Comparison of ENCODE assay signal across 12 cellular contexts in the genomic region with DNA sequence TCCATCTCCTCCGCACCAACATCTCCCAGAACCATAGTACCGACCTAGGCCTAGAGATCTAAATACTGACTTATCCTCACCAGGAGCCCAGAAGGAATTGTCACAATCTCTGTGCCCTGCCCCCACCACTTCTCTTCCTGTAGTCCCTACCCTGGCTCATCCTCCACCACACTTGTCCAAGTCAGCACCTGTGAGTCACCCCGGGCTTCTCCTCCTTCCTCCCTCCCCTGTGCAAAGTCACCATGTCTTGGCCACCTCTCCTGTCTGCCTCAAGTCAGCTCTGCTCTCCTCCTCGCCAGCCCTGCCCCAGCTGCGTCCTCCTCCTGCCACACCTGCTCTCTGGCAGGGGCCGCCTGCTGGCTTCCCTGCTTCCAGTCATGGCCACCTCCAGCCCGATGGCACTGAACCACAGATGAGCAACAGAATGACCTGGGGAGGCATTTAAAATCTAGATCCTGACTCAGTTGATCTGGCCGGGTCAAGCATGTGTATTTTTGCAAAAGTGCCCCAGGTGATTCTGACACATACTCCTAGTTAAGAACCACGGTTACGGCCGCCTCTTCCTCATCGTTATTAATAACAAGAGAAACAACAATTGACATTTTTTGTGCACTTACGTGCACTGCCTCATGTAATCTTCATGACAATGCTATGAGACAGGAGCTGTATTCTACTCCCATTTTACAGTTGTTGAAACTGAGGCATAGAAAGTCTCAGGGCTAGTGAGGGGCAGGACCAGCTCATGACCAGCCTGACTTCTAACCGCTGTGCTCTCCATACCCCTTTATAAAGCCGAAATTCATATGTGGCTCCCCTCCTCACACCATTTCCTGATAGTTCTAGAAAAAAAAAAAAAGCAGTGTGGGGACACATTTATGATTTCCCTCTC. TPM values are rescaled to one million over a fixed set of nuclear protein-coding genes. Genes with fewer than 3 reads are reported as not detected.
DNase-seq lines count a peak whose midpoint lies in the region; ATAC-seq, FAIRE-seq and TF ChIP-seq lines count a peak whose summit lies in the region.
"Had no signal": no experiment of that assay in that cellular context is flagged by ENCODE, and none has a peak within 500 bp of the region (broad histone marks: within the 10 kb centered on the region; RNA-seq: fewer than 3 reads in every experiment).

No MANE protein-coding gene starts in this region.

- POLR2A ChIA-PET in A549 (lab: Yijun Ruan, JAX) = no interaction called here

- DNase-seq in A549 (ENCODE audit: low read depth in 1 of 2, low spot score in 1 of 2) = peak; percentile 68 to 70
- peak; percentile 63 for DNase-seq in HFFc6
- DNase-seq in left lobe of liver (ENCODE audit: low spot score) = no peak
- DNase-seq in NCI-H2029 (lab: John Stamatoyannopoulos, UW) = no peak
- DNase-seq in NCI-H226 = no peak
- DNase-seq in DMS79 treated with DMSO at 0.1 percent for 48 hours (lab: John Stamatoyannopoulos, UW) = no peak
- DNase-seq: GF-D8, NCI-H82 had no signal

- H3K4me1 Mint-ChIP-seq in HFFc6 (ENCODE audit: low read depth) = peaks cover 16% of the 10 kb centered on the region
- peaks cover 12% of the 10 kb centered on the region for H3K4me1 Mint-ChIP-seq in activated T-helper 17 cell treated with anti-CD3 and anti-CD28 coated beads, Interleukin-2, amount 50 U/mL, for 72 hours

- no peak overlapping the region for H3K4me3 ChIP-seq in A549
- H3K4me3 ChIP-seq: ascending aorta, lung had no signal

- peak overlapping the region; percentile 54 to 67; a peak in 5 of 6 replicates for H3K27ac ChIP-seq in A549
- H3K27ac ChIP-seq: ascending aorta had no signal

- no peak for FAIRE-seq in A549 (lab: Jason Lieb, UNC)

- H3K4me3 Mint-ChIP-seq in HFFc6 = peak overlapping the region; percentile 29
- no peak overlapping the region for H3K4me3 Mint-ChIP-seq in activated T-helper 17 cell treated with anti-CD3 and anti-CD28 coated beads, Interleukin-2, amount 50 U/mL, for 72 hours

- ATAC-seq in A549 (peak; percentile 81 to 86), left lobe of liver (peak; percentile 15), HG02763 (IDR thresholded peaks at IDR 0.05; ENCODE audit: unreplicated experiment) (no peak)
- ATAC-seq in activated T-helper 17 cell treated with anti-CD3 and anti-CD28 coated beads, Interleukin-2, amount 50 U/mL, for 72 hours (replicated peaks) = peak; percentile 95

- peak overlapping the region; percentile 29 for H3K4me2 ChIP-seq in A549

- H3K4me1 ChIP-seq in A549 = peaks cover 23% of the 10 kb centered on the region
- H3K4me1 ChIP-seq: ascending aorta had no signal

- H3K9me3 Mint-ChIP-seq in HFFc6 = no peaks in the 10 kb centered on the region
- H3K9me3 Mint-ChIP-seq in activated T-helper 17 cell treated with anti-CD3 and anti-CD28 coated beads, Interleukin-2, amount 50 U/mL, for 72 hours = no peaks in the 10 kb centered on the region

- no peaks in the 10 kb centered on the region for H3K36me3 Mint-ChIP-seq in HFFc6 (ENCODE audit: low read depth)
- peaks cover 15% of the 10 kb centered on the region for H3K36me3 Mint-ChIP-seq in activated T-helper 17 cell treated with anti-CD3 and anti-CD28 coated beads, Interleukin-2, amount 50 U/mL, for 72 hours (ENCODE audit: low read depth)

- H3K27ac Mint-ChIP-seq in HFFc6 = peak overlapping the region; percentile 64
- H3K27ac Mint-ChIP-seq in activated T-helper 17 cell treated with anti-CD3 and anti-CD28 coated beads, Interleukin-2, amount 50 U/mL, for 72 hours = peak overlapping the region; percentile 27

- WGBS in A549 (ENCODE audit: missing lambda C conversion rate) = 71% methylated on average over 15 of the region's 15 CpGs

- no peak for TF ChIP-seq POLR2A in A549 (IDR thresholded peaks at IDR 0.05; ENCODE audit: low read length)

- CTCF ChIA-PET in A549 (lab: Yijun Ruan, JAX) = interaction anchor here (0.6 to 3.9 kb wide), 3 partner anchors 11 to 76 kb away, joined by 3 to 11 read pairs (median 4); no protein-coding TSS in a partner anchor

- no peaks in the 10 kb centered on the region for H3K9me3 ChIP-seq in A549
- H3K9me3 ChIP-seq: ascending aorta had no signal

- TF ChIP-seq CTCF in A549 (IDR thresholded peaks at IDR 0.05) (no peak), HFFc6 (IDR thresholded peaks at IDR 0.05) (no peak)

- TF ChIP-seq EP300 in A549 (IDR thresholded peaks at IDR 0.05) = no peak

- H3K27me3 Mint-ChIP-seq in HFFc6 (ENCODE audit: insufficient read depth) = peaks cover 6% of the 10 kb centered on the region
- no peaks in the 10 kb centered on the region for H3K27me3 Mint-ChIP-seq in activated T-helper 17 cell treated with anti-CD3 and anti-CD28 coated beads, Interleukin-2, amount 50 U/mL, for 72 hours

- no peak for TF ChIP-seq RAD21 in A549 (conservative IDR thresholded peaks at IDR 0.05 in 1 of 2, IDR thresholded peaks at IDR 0.05 in 1 of 2)

TF ChIP-seq in A549, 52 proteins besides CTCF, POLR2A, EP300 and RAD21:
- TF ChIP-seq FOSL2 (IDR thresholded peaks at IDR 0.05) = no peak
- peak; percentile 47; the same call in 1 of the 2 replicates for TF ChIP-seq FOSL2 (CRISPR knock-in tag; IDR thresholded peaks at IDR 0.05)
- TF ChIP-seq JUNB (IDR thresholded peaks at IDR 0.05) = no peak

RNA-seq across cellular contexts. Expression of a gene that starts 36.1 kb away (rescaled TPM):
- polyA plus RNA-seq in A549 (2011; rRNA removed) = 0.36 and 0.57 TPM in 2 replicates
- 0.22 and 0.27 TPM in 2 replicates for polyA plus RNA-seq in A549 (2012; cell fraction: cytosol; rRNA removed)
- 0.43 and 0.48 TPM in 2 replicates for polyA plus RNA-seq in A549 (2012; cell fraction: nucleus; rRNA removed)
- 0.30 to 0.36 TPM (median 0.31 TPM) in 3 replicates for polyA plus RNA-seq in A549 (2017; fragmentation: RNase III; extraction: RNeasy Plus Mini Kit Qiagen cat#74134 plus additional on column Dnase treatment)
- 0.21 and 0.63 TPM in 2 replicates for polyA minus RNA-seq in A549 (2011; rRNA and poly(A)+ RNA removed)
- under 1 TPM in 2 of 6 experiments, not detected in 4; 0.07 to 0.15 TPM for total RNA-seq in HFFc6 (2021; fragmentation: NEBNext Ultra II Directional; extraction: Animal tissue kit (Norgen Biotek cat#: 25700))
- 1 to 10 TPM in 1 of 2 donors, under 1 TPM in 1; 0.73 to 3.4 TPM for total RNA-seq in activated T-helper 17 cell treated with anti-CD3 and anti-CD28 coated beads, Interleukin-2, amount 50 U/mL, for 72 hours
- total RNA-seq in left lobe of liver = 0.78 TPM

Comparison
In these comparisons a context has a peak if more than half of its experiments do, and no peak if none do; other contexts are left out.
1. DNase-seq: peak in A549 (2 of 2) and HFFc6 (single experiment); none in left lobe of liver (single experiment), NCI-H2029 (single experiment), NCI-H226 (single experiment) and DMS79 treated with DMSO at 0.1 percent for 48 hours (single experiment).